In the genomic region with DNA sequence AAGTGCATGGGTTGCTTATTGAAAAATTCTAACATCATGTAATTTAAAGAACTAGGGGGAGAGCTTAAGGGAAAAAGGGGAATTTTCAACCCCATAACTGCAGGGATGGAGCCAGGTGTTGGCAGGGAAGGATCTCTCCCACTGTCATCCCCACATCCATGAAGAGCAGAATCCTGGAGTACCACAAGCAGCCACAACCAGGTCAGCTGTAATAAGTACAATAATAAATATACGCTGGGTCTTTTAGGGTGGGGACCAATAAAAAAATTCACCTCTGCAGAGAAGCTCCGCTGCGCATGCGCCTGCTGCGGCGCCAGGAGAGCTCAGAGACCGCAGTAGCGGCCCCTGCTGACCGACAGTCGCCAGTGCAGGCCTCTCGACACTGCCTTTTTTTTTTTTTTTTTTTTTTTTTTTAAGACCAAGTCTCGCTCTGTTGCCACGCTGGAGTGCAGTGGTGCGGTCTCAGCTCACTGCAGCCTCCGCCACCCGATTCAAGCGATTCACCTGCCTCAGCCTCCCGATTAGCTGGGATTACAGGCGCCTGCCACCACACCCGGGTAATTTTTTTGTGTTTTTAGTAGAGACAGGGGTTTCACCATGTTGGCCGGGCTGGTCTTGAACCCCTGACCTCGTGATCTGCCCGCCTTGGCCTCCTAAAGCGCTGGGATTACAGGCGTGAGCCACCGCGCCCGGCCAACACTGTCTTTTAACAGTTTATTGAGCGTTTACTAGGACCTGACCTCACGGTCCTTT, we compare ENCODE assay signal across 1 cellular context.
TF ChIP-seq lines count a peak whose summit lies in the region.

No MANE protein-coding gene starts in this region.

TF ChIP-seq in SK-N-SH treated with all-trans-retinoic acid at 6 μM for 48 hours, 23 proteins besides CTCF, POLR2A, EP300 and RAD21 (continued from another document):
- TF ChIP-seq, protein P1, sequence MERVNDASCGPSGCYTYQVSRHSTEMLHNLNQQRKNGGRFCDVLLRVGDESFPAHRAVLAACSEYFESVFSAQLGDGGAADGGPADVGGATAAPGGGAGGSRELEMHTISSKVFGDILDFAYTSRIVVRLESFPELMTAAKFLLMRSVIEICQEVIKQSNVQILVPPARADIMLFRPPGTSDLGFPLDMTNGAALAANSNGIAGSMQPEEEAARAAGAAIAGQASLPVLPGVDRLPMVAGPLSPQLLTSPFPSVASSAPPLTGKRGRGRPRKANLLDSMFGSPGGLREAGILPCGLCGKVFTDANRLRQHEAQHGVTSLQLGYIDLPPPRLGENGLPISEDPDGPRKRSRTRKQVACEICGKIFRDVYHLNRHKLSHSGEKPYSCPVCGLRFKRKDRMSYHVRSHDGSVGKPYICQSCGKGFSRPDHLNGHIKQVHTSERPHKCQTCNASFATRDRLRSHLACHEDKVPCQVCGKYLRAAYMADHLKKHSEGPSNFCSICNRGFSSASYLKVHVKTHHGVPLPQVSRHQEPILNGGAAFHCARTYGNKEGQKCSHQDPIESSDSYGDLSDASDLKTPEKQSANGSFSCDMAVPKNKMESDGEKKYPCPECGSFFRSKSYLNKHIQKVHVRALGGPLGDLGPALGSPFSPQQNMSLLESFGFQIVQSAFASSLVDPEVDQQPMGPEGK (CRISPR knock-in tag; IDR thresholded peaks at IDR 0.05; ENCODE audit: borderline replicate concordance): no peak
